ENCODE assay signal across 1 cellular context in the genomic region with DNA sequence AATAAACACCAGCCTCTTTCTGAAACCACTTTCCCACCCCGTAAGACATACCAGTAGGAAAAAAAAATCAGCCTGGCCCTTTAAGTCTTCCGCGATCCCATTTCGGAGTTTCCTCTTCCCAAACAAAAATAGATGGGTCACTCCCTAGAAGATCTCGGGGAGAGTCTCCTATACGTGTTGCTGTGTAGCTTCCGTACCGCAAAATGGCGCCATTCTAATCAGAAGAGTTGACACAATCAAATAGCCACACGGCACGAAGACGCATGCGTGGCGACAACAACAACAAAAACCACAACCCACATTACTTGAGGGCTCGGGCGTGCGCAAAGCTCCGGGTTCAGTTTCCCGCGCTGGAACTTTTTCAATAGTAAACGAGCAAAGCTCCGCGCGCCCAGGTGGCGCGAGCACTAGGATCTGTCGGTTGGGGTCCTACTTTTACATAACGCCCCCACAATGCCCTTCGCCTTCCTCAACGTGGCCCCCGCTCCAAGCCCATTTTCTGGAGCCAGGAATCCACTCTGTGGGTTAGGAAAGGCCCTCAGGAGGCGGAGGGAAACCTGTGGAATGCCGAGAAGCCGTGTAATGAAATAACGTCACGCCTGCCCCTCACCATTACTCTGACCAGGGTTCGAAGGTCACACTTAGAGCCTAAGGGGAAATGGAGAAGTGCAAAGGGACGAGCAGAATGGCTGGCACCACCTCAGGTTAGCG.
TF ChIP-seq lines count a peak whose summit lies in the region.

Gene GPANK1 (minus strand): TSS at position 208 of the 711 bp plus-strand sequence. CDS start 519 bp downstream, outside the sequence.

TF ChIP-seq in GM12878, 131 proteins besides CTCF, POLR2A, EP300 and RAD21 (continued from another document):
- TF ChIP-seq HCFC1 (IDR thresholded peaks at IDR 0.05; ENCODE audit: low read length), result peak; percentile 54
- no peak for TF ChIP-seq MTA2 (IDR thresholded peaks at IDR 0.05; ENCODE audit: low read depth)
- TF ChIP-seq SUZ12 (IDR thresholded peaks at IDR 0.05; ENCODE audit: unreplicated experiment), result no peak
- TF ChIP-seq, protein P1, sequence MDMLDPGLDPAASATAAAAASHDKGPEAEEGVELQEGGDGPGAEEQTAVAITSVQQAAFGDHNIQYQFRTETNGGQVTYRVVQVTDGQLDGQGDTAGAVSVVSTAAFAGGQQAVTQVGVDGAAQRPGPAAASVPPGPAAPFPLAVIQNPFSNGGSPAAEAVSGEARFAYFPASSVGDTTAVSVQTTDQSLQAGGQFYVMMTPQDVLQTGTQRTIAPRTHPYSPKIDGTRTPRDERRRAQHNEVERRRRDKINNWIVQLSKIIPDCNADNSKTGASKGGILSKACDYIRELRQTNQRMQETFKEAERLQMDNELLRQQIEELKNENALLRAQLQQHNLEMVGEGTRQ (IDR thresholded peaks at IDR 0.05; ENCODE audit: borderline replicate concordance, low read depth, low read length), result no peak
- peak; percentile 99; the same call in 1 of the 2 replicates for TF ChIP-seq RB1 (IDR thresholded peaks at IDR 0.05; ENCODE audit: borderline replicate concordance)
- TF ChIP-seq SPI1 (IDR thresholded peaks at IDR 0.05; ENCODE audit: borderline replicate concordance, insufficient read depth, low read depth, low read length), result peak; percentile 75; the same call in 1 of the 2 replicates
- TF ChIP-seq ZBTB33 (IDR thresholded peaks at IDR 0.05), result no peak
- no peak for TF ChIP-seq SMAD1 (IDR thresholded peaks at IDR 0.05; ENCODE audit: low read depth, partially characterized antibody)
- TF ChIP-seq NRF1 (conservative IDR thresholded peaks at IDR 0.05; ENCODE audit: low read depth, low read length), result peak; percentile 72
- TF ChIP-seq RAD51 (IDR thresholded peaks at IDR 0.05), result no peak
- no peak for TF ChIP-seq NR2F1 (conservative IDR thresholded peaks at IDR 0.05)
- TF ChIP-seq TAF1 (IDR thresholded peaks at IDR 0.05; ENCODE audit: borderline replicate concordance, low read depth, low read length), result peak; percentile 72
- TF ChIP-seq SIX5 (IDR thresholded peaks at IDR 0.05; ENCODE audit: low read depth, low read length, severe bottlenecking), result peak; percentile 28
- TF ChIP-seq ATF7 (IDR thresholded peaks at IDR 0.05; ENCODE audit: low read depth), result peak; percentile 46
- TF ChIP-seq ZBTB4 (CRISPR knock-in tag; IDR thresholded peaks at IDR 0.05), result no peak
- no peak for TF ChIP-seq ZNF217 (IDR thresholded peaks at IDR 0.05)
- no peak; the same call in 1 of the 2 replicates for TF ChIP-seq GATAD2B (conservative IDR thresholded peaks at IDR 0.05; ENCODE audit: low read depth)
- TF ChIP-seq CEBPB (IDR thresholded peaks at IDR 0.05; ENCODE audit: borderline replicate concordance in 1 of 2, low read depth in 2 of 2, low read length in 2 of 2), result no peak
- no peak for TF ChIP-seq CHD4 (IDR thresholded peaks at IDR 0.05)
- peak; percentile 98 for TF ChIP-seq YY1 (IDR thresholded peaks at IDR 0.05; ENCODE audit: low read depth, low read length)
- TF ChIP-seq IRF3 (IDR thresholded peaks at IDR 0.05), result no peak
